11 cellular contexts compared by ENCODE assay signal in genomic region chr13:27147530-27148170, GRCh38. TPM values are rescaled to one million over a fixed set of nuclear protein-coding genes. Genes with fewer than 3 reads are reported as not detected.
DNase-seq lines count a peak whose midpoint lies in the region; ATAC-seq, FAIRE-seq and TF ChIP-seq lines count a peak whose summit lies in the region.
"Had no signal": no experiment of that assay in that cellular context is flagged by ENCODE, and none has a peak within 500 bp of the region (broad histone marks: within the 10 kb centered on the region; RNA-seq: fewer than 3 reads in every experiment).

No MANE protein-coding gene starts in this region.

- no peak overlapping the region for H3K9ac ChIP-seq in kidney (ENCODE audit: low read length in 2 of 2)

- intact Hi-C loops in kidney (cut with DNase I), result no loop called here

- DNase-seq in germinal center (ENCODE audit: low spot score), result peak; percentile 47
- DNase-seq in Kasumi-1 (lab: John Stamatoyannopoulos, UW), result no peak
- no peak for DNase-seq in endothelial cell (ENCODE audit: low spot score)
- no peak for DNase-seq in kidney
- DNase-seq in KG1 (lab: John Stamatoyannopoulos, UW), result no peak
- DNase-seq: left ventricle myocardium inferior, NCI-H1694, WERI-Rb-1 had no signal

- no peak overlapping the region for H3K4me3 ChIP-seq in kidney (ENCODE audit: low read length in 2 of 2)
- H3K4me3 ChIP-seq: left ventricle myocardium inferior had no signal

- TF ChIP-seq CTCF in endothelial cell (IDR thresholded peaks at IDR 0.05; ENCODE audit: unreplicated experiment) (no peak), kidney (IDR thresholded peaks at IDR 0.05; ENCODE audit: borderline replicate concordance, extremely low read depth, insufficient read depth) (no peak)

- ATAC-seq in GM18517 (IDR thresholded peaks at IDR 0.05; ENCODE audit: unreplicated experiment), result peak; percentile 52
- ATAC-seq in GM21447 (IDR thresholded peaks at IDR 0.05; ENCODE audit: unreplicated experiment), result peak; percentile 66
- peak; percentile 71 for ATAC-seq in HG03432 (IDR thresholded peaks at IDR 0.05; ENCODE audit: unreplicated experiment)

- no peaks in the 10 kb centered on the region for H3K9me3 Mint-ChIP-seq in endothelial cell (ENCODE audit: unreplicated experiment)

- H3K36me3 ChIP-seq in kidney (ENCODE audit: control insufficient read depth in 1 of 2, insufficient read depth in 2 of 2, low read length in 2 of 2), result no peaks in the 10 kb centered on the region
- H3K36me3 ChIP-seq: left ventricle myocardium inferior, WERI-Rb-1 had no signal

- no peak overlapping the region for H3K27ac ChIP-seq in kidney (ENCODE audit: low read depth in 2 of 2, low read length in 2 of 2)
- H3K27ac ChIP-seq: left ventricle myocardium inferior, WERI-Rb-1 had no signal

- FAIRE-seq in kidney (lab: Jason Lieb, UNC), result no peak

- no peak overlapping the region for H3K27ac Mint-ChIP-seq in endothelial cell (ENCODE audit: unreplicated experiment)

- H3K4me3 Mint-ChIP-seq in endothelial cell (ENCODE audit: unreplicated experiment), result no peak overlapping the region

- H3K27me3 Mint-ChIP-seq in endothelial cell (ENCODE audit: unreplicated experiment), result peaks cover 4% of the 10 kb centered on the region

- H3K9me3 ChIP-seq in kidney (ENCODE audit: control insufficient read depth in 1 of 2, low read length in 2 of 2), result no peaks in the 10 kb centered on the region

- peaks cover 7% of the 10 kb centered on the region for H3K36me3 Mint-ChIP-seq in endothelial cell (ENCODE audit: low read depth, unreplicated experiment)

- H3K4me1 ChIP-seq in kidney (ENCODE audit: control insufficient read depth in 1 of 2, insufficient read depth in 1 of 2, low read depth in 1 of 2, low read length in 2 of 2), result peaks cover 0 to 9% of the 10 kb centered on the region in 2 donors

- H3K4me1 Mint-ChIP-seq in endothelial cell (ENCODE audit: unreplicated experiment), result peaks cover 2% of the 10 kb centered on the region

RNA-seq across cellular contexts. Expression of gene USP12, which starts 24.0 kb away (rescaled TPM):
- total RNA-seq in endothelial cell (ENCODE audit: unreplicated experiment) (29.7 TPM), kidney (27.5 TPM)
- 15.0 TPM for polyA plus RNA-seq in kidney (ENCODE audit: insufficient read depth, low read depth, low replicate concordance)
